In genomic region chr7:117672433-117672832, GRCh38 we compare ENCODE assay signal across 27 cellular contexts.
DNase-seq lines count a peak whose midpoint lies in the region; ATAC-seq and TF ChIP-seq lines count a peak whose summit lies in the region.
"Had no signal": no experiment of that assay in that cellular context is flagged by ENCODE, and none has a peak within 500 bp of the region (broad histone marks: within the 10 kb centered on the region; RNA-seq: fewer than 3 reads in every experiment).

No MANE protein-coding gene starts in this region.

- peaks cover 41% of the 10 kb centered on the region for H3K4me1 Mint-ChIP-seq in Calu3 (ENCODE audit: low read depth, unreplicated experiment)
- H3K4me1 Mint-ChIP-seq: immature natural killer cell had no signal

- ATAC-seq in PC-3 (no peak), mucosa of descending colon (peak; percentile 53), HG02973 (IDR thresholded peaks at IDR 0.05; ENCODE audit: unreplicated experiment) (no peak)
- ATAC-seq: heart left ventricle, Right ventricle myocardium inferior had no signal

- no peak overlapping the region for H2AFZ ChIP-seq in PC-3 (ENCODE audit: low read length)
- H2AFZ ChIP-seq: parathyroid adenoma had no signal

- H3K9ac ChIP-seq in PC-3 (ENCODE audit: low read length), result no peak overlapping the region
- H3K9ac ChIP-seq: BLaER1, parathyroid adenoma had no signal

- H3K27me3 ChIP-seq in PC-3 (ENCODE audit: low read length) (peaks cover 20% of the 10 kb centered on the region), Peyer's patch (no peaks in the 10 kb centered on the region)
- H3K27me3 ChIP-seq: BLaER1, breast epithelium, sigmoid colon had no signal

- H3K27me3 Mint-ChIP-seq in Calu3 (ENCODE audit: unreplicated experiment), result no peaks in the 10 kb centered on the region
- H3K27me3 Mint-ChIP-seq: activated T-cell treated with anti-CD3 and anti-CD28 coated beads, Interleukin-2, amount 50 U/mL, for 24 hours had no signal

- DNase-seq in Calu3 (no peak), NCI-H1092 treated with DMSO at 0.1 percent for 48 hours (lab: John Stamatoyannopoulos, UW) (peak; percentile 67), PC-3 (peak; percentile 44), mucosa of descending colon (no peak), Peyer's patch (no peak), activated T-cell treated with anti-CD3 and anti-CD28 coated beads for 4 hours (no peak)
- DNase-seq in stimulated activated CD4-positive, alpha-beta T cell treated with anti-CD3 and anti-CD28 coated beads, Interleukin-4, amount 100 ng/mL, for 1 hour, result no peak
- DNase-seq: ACHN; activated CD4-positive, alpha-beta T cell treated with anti-CD3 and anti-CD28 coated beads for 1 hour; activated naive CD4-positive, alpha-beta T cell; activated T-cell treated with anti-CD3 and anti-CD28 coated beads, Interleukin-2, amount 50 U/mL, for 24 hours; GDM1; heart left ventricle; immature natural killer cell; KBM-7; left ventricle myocardium inferior; midbrain; NCI-H187 treated with DMSO at 0.1 percent for 48 hours; NCI-H526; sigmoid colon; stimulated activated CD4-positive, alpha-beta T cell treated with anti-CD3 and anti-CD28 coated beads, Interleukin-15, amount 100 ng/mL, for 24 hours had no signal

- peaks cover 61% of the 10 kb centered on the region for H3K36me3 Mint-ChIP-seq in Calu3 (ENCODE audit: insufficient read depth, unreplicated experiment)
- H3K36me3 Mint-ChIP-seq: immature natural killer cell had no signal

- no peak for TF ChIP-seq POLR2A in Peyer's patch (IDR thresholded peaks at IDR 0.05)

- H3K79me2 ChIP-seq in PC-3 (ENCODE audit: low read length), result no peaks in the 10 kb centered on the region
- H3K79me2 ChIP-seq: parathyroid adenoma had no signal

- no peak overlapping the region for H3K4me3 ChIP-seq in PC-3 (ENCODE audit: low read length)
- no peak overlapping the region for H3K4me3 ChIP-seq in mucosa of descending colon
- H3K4me3 ChIP-seq in Peyer's patch, result no peak overlapping the region
- H3K4me3 ChIP-seq: BLaER1, breast epithelium, heart left ventricle, left ventricle myocardium inferior, sigmoid colon had no signal

- no peak overlapping the region for H3K4me3 Mint-ChIP-seq in Calu3 (ENCODE audit: low read depth, unreplicated experiment)
- H3K4me3 Mint-ChIP-seq: activated T-cell treated with anti-CD3 and anti-CD28 coated beads, Interleukin-2, amount 50 U/mL, for 24 hours; immature natural killer cell; nephron had no signal

- H3K4me1 ChIP-seq in PC-3 (ENCODE audit: insufficient read depth, low read length) (peaks cover 13% of the 10 kb centered on the region; the same call in 1 of the 2 replicates), mucosa of descending colon (ENCODE audit: low read depth) (peaks cover 15% of the 10 kb centered on the region), Peyer's patch (no peaks in the 10 kb centered on the region)
- H3K4me1 ChIP-seq: BLaER1, breast epithelium, heart left ventricle, left ventricle myocardium inferior, parathyroid adenoma, sigmoid colon had no signal

- no TSS peak for BruUV-seq in Calu3 (replicated peaks; lab: Mats Ljungman, UMichigan)
- BruUV-seq in PC-3 (replicated peaks; lab: Mats Ljungman, UMichigan), result no TSS peak

- H3F3A ChIP-seq in PC-3 (ENCODE audit: low read length, unreplicated experiment), result no peaks in the 10 kb centered on the region

- TF ChIP-seq CTCF in Calu3 (IDR thresholded peaks at IDR 0.05; ENCODE audit: unreplicated experiment), result no peak
- TF ChIP-seq CTCF in PC-3 (conservative IDR thresholded peaks at IDR 0.05; ENCODE audit: low read depth, low read length), result no peak
- no peak for TF ChIP-seq CTCF in mucosa of descending colon (IDR thresholded peaks at IDR 0.05)
- no peak for TF ChIP-seq CTCF in Peyer's patch (IDR thresholded peaks at IDR 0.05)

- no peak overlapping the region for H3K4me2 ChIP-seq in PC-3 (ENCODE audit: low read length)
- H3K4me2 ChIP-seq: BLaER1 had no signal

- no peaks in the 10 kb centered on the region for H3K36me3 ChIP-seq in PC-3 (ENCODE audit: low read depth, low read length)
- H3K36me3 ChIP-seq in mucosa of descending colon (ENCODE audit: low read depth), result no peaks in the 10 kb centered on the region
- no peaks in the 10 kb centered on the region for H3K36me3 ChIP-seq in Peyer's patch
- H3K36me3 ChIP-seq: BLaER1, breast epithelium, heart left ventricle, left ventricle myocardium inferior, sigmoid colon had no signal

- H3K9me3 ChIP-seq in PC-3 (ENCODE audit: low read length), result no peaks in the 10 kb centered on the region
- H3K9me3 ChIP-seq in mucosa of descending colon, result no peaks in the 10 kb centered on the region
- H3K9me3 ChIP-seq in Peyer's patch, result no peaks in the 10 kb centered on the region
- H3K9me3 ChIP-seq: BLaER1, breast epithelium, heart left ventricle, left ventricle myocardium inferior, sigmoid colon had no signal

- H3K9me2 ChIP-seq in PC-3 (replicated peaks; ENCODE audit: low read length), result no peaks in the 10 kb centered on the region

- H3K27ac Mint-ChIP-seq in Calu3 (ENCODE audit: unreplicated experiment), result peak overlapping the region; percentile 30
- H3K27ac Mint-ChIP-seq: activated T-cell treated with anti-CD3 and anti-CD28 coated beads, Interleukin-2, amount 50 U/mL, for 24 hours; immature natural killer cell had no signal

- no peak overlapping the region for H3K27ac ChIP-seq in PC-3 (ENCODE audit: low read length)
- H3K27ac ChIP-seq in Peyer's patch, result no peak overlapping the region
- H3K27ac ChIP-seq: BLaER1, heart left ventricle, left ventricle myocardium inferior, parathyroid adenoma, sigmoid colon had no signal

- CTCF ChIA-PET in Calu3 (lab: Charles Lee), result interaction anchor here (2.8 kb wide), 1 partner anchor 43 kb away, joined by 15 read pairs; no protein-coding TSS in a partner anchor
- CTCF ChIA-PET in PC-3 (lab: Charles Lee), result no interaction called here

- intact Hi-C loops in Calu3 (cut with micrococcal nuclease; ENCODE audit: unreplicated experiment) (loop anchor here (10.0 kb wide), 1 partner anchor 482 kb away; no protein-coding TSS in a partner anchor), PC-3 (cut with micrococcal nuclease) (no loop called here), mucosa of descending colon (cut with DNase I, micrococcal nuclease) (no loop called here)

- no peaks in the 10 kb centered on the region for H4K20me1 ChIP-seq in PC-3 (ENCODE audit: low read length)
- H4K20me1 ChIP-seq: BLaER1 had no signal

- no peaks in the 10 kb centered on the region for H3K9me3 Mint-ChIP-seq in Calu3 (ENCODE audit: low read depth, unreplicated experiment)
- H3K9me3 Mint-ChIP-seq: activated T-cell treated with anti-CD3 and anti-CD28 coated beads, Interleukin-2, amount 50 U/mL, for 24 hours; nephron had no signal

- POLR2A ChIA-PET in PC-3 (lab: Charles Lee; ENCODE audit: unreplicated experiment), result no interaction called here

Comparison
In these comparisons a context has a peak if more than half of its experiments do, and no peak if none do; other contexts are left out.
1. DNase-seq: peak in NCI-H1092 treated with DMSO at 0.1 percent for 48 hours (single experiment) and PC-3 (single experiment); none in Calu3 (single experiment), mucosa of descending colon (0 of 3), Peyer's patch (0 of 3), stimulated activated CD4-positive, alpha-beta T cell treated with anti-CD3 and anti-CD28 coated beads, Interleukin-4, amount 100 ng/mL, for 1 hour (single experiment) and activated T-cell treated with anti-CD3 and anti-CD28 coated beads for 4 hours (single experiment).